ENCODE assay signal across 19 cellular contexts in genomic region chr12:82745807-82746206, GRCh38.
"Had no signal": no experiment of that assay in that cellular context is flagged by ENCODE, and none has a peak within 500 bp of the region (broad histone marks: within the 10 kb centered on the region; RNA-seq: fewer than 3 reads in every experiment).

No MANE protein-coding gene starts in this region.

- H3K27me3 ChIP-seq: adrenal gland, ascending aorta, brain microvascular endothelial cell, esophagus muscularis mucosa, sigmoid colon, testis had no signal

- H3K9me3 ChIP-seq: adrenal gland, ascending aorta, esophagus muscularis mucosa, sigmoid colon, testis had no signal

- H3K4me1 ChIP-seq: adrenal gland, ascending aorta, testis had no signal

- H3K36me3 ChIP-seq: adrenal gland, ascending aorta, brain microvascular endothelial cell, esophagus muscularis mucosa, sigmoid colon had no signal

- H3K4me3 ChIP-seq: adrenal gland, ascending aorta, esophagus muscularis mucosa, sigmoid colon, smooth muscle cell, testis had no signal

- H3K27ac ChIP-seq: adrenal gland, ascending aorta, brain microvascular endothelial cell, esophagus muscularis mucosa had no signal

- H3K4me2 ChIP-seq: smooth muscle cell had no signal

- DNase-seq: activated CD8-positive, alpha-beta memory T cell treated with anti-CD3 and anti-CD28 coated beads, Interleukin-2, amount 50 U/mL, for 48 hours; activated naive CD4-positive, alpha-beta T cell; activated T-cell treated with anti-CD3 and anti-CD28 coated beads, Interleukin-2, amount 50 U/mL, for 4 hours; adrenal gland; brain microvascular endothelial cell; caudate nucleus; dermis blood vessel endothelial cell; effector memory CD4-positive, alpha-beta T cell; midbrain; natural killer cell; retina; sigmoid colon; stimulated activated CD4-positive, alpha-beta T cell treated with anti-CD3 and anti-CD28 coated beads, Interleukin-15, amount 100 ng/mL, for 24 hours; stimulated activated CD8-positive, alpha-beta memory T cell treated with anti-CD3 and anti-CD28 coated beads, Interleukin-4, amount 100 ng/mL, for 48 hours; stimulated activated naive B cell treated with anti-CD40 and anti-IgM and Interleukin-4, amounts not matched to agents 10 μg/mL and 1 μg/mL and 100 μg/mL, for 72 hours; testis had no signal
